1 cellular context compared by ENCODE assay signal in the genomic region with DNA sequence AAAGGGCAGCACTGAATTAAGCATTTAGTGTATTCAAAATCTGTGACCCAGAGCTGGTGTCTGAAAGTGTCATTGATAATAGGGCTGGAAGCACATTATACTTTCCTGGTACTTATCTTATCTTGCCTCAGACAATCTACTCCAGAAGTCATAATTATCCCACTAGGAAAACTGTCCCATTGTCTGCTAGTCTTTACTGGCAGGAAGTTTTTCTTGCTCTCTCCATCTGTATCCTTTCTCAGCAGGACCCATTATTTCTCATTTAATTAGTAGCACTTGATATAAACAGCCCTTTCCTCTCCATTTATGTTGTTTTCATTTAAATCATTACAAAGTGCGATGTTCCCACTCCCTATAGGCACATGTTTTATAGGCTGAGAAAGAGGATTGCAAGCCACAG.
TF ChIP-seq lines count a peak whose summit lies in the region.

No MANE protein-coding gene starts in this region.

TF ChIP-seq in HEK293, 187 proteins besides CTCF, POLR2A, EP300 and RAD21 (continued from another document):
- TF ChIP-seq REST (tag by site-specific recombination; IDR thresholded peaks at IDR 0.05), result no peak
- no peak for TF ChIP-seq ZNF639 (tag by site-specific recombination; IDR thresholded peaks at IDR 0.05)
